ENCODE assay signal across 1 cellular context in genomic region chr20:42530855-42531674, GRCh38.
TF ChIP-seq lines count a peak whose summit lies in the region.

No MANE protein-coding gene starts in this region.

TF ChIP-seq in HCT116, 20 proteins besides CTCF, POLR2A, EP300 and RAD21 (continued from another document):
- no peak for TF ChIP-seq REST (IDR thresholded peaks at IDR 0.05; ENCODE audit: low read depth)
- TF ChIP-seq YY1 (IDR thresholded peaks at IDR 0.05; ENCODE audit: extremely low read depth, insufficient replicate concordance, low read depth, low read length), result no peak
- no peak for TF ChIP-seq EGR1 (IDR thresholded peaks at IDR 0.05; ENCODE audit: low read depth)
- TF ChIP-seq EZH2phosphoT487 (IDR thresholded peaks at IDR 0.05; ENCODE audit: borderline replicate concordance), result no peak
- no peak for TF ChIP-seq CBX3 (IDR thresholded peaks at IDR 0.05; ENCODE audit: low read depth)
